9 cellular contexts compared by ENCODE assay signal in the genomic region with DNA sequence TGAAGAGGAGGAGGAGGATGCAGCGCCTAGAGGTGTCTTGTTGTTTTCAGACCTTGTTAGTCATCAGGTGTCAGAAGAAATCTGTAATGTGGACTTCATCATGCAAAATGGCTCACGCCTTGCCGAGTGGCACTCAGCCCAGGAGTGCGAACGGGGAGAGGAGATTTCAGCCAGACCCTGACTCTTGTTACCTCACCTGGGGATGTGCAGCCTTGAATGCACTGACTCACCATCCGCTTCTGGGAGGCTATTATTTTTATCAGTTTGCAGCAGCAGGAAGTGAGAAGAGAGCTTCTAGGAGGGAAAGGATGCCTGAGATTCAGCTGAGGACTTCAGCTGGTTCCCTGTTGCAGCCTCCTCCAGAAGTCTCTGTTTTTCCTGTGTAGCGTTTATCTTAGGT. TPM values are rescaled to one million over a fixed set of nuclear protein-coding genes. Genes with fewer than 3 reads are reported as not detected.
DNase-seq lines count a peak whose midpoint lies in the region; ATAC-seq and TF ChIP-seq lines count a peak whose summit lies in the region.
"Had no signal": no experiment of that assay in that cellular context is flagged by ENCODE, and none has a peak within 500 bp of the region (broad histone marks: within the 10 kb centered on the region; RNA-seq: fewer than 3 reads in every experiment).

No MANE protein-coding gene starts in this region.

- H3K27me3 ChIP-seq in hepatocyte, result no peaks in the 10 kb centered on the region

- ATAC-seq in GM21367 (IDR thresholded peaks at IDR 0.05; ENCODE audit: unreplicated experiment), result no peak

- no peaks in the 10 kb centered on the region for H3K36me3 ChIP-seq in hepatocyte (replicated peaks; ENCODE audit: insufficient read depth, low read depth)

- H3K79me2 ChIP-seq in hepatocyte, result no peaks in the 10 kb centered on the region

- H3K27ac ChIP-seq in hepatocyte, result no peak overlapping the region

- H2AFZ ChIP-seq in hepatocyte, result no peak overlapping the region

- H3K9me3 ChIP-seq in hepatocyte (ENCODE audit: low read depth), result no peaks in the 10 kb centered on the region

- no peaks in the 10 kb centered on the region for H4K20me1 ChIP-seq in hepatocyte (ENCODE audit: insufficient read depth, poor library complexity, severe bottlenecking)

- H3K4me2 ChIP-seq in hepatocyte, result no peak overlapping the region

- H3K4me3 ChIP-seq in AG09309 (ENCODE audit: control insufficient read depth, low read depth, low read length), result no peak overlapping the region
- H3K4me3 ChIP-seq in hepatocyte, result no peak overlapping the region

- H3K9me2 ChIP-seq in hepatocyte (replicated peaks; ENCODE audit: insufficient read depth), result no peaks in the 10 kb centered on the region

- DNase-seq in AG09309 (ENCODE audit: low read depth), result peak; percentile 67
- DNase-seq in HPDE6-E6E7 (ENCODE audit: extremely low spot score), result peak; percentile 68
- peak; percentile 8 to 24 for DNase-seq in activated CD4-positive, alpha-beta T cell treated with anti-CD3 and anti-CD28 coated beads, Interleukin-2, amount 50 U/mL, for 48 hours
- peak; percentile 53 for DNase-seq in hepatocyte (ENCODE audit: low spot score)
- no peak for DNase-seq in G401 (ENCODE audit: low spot score)
- no peak for DNase-seq in H4 (ENCODE audit: low spot score)
- DNase-seq in GM20000 (ENCODE audit: low spot score), result no peak
- DNase-seq: midbrain had no signal

- peaks cover 3% of the 10 kb centered on the region for H3K4me1 ChIP-seq in hepatocyte (ENCODE audit: insufficient read depth)

- in situ Hi-C loops in G401 (cut with HindIII; ENCODE audit: low sequenced_read_pairs), result no loop called here

- TF ChIP-seq CTCF in AG09309 (IDR thresholded peaks at IDR 0.05; ENCODE audit: control insufficient read depth, insufficient read depth, low read depth, low read length, missing control alignments), result no peak
- TF ChIP-seq CTCF in hepatocyte (IDR thresholded peaks at IDR 0.05; ENCODE audit: poor library complexity), result no peak
- no peak for TF ChIP-seq CTCF in GM20000 (IDR thresholded peaks at IDR 0.05; ENCODE audit: extremely low read depth, missing control alignments)

- 67% methylated on average over 7 of the region's 7 CpGs for WGBS in hepatocyte (ENCODE audit: low lambda C conversion rate, missing lambda C conversion rate)

RNA-seq across cellular contexts. Expression of a gene that starts 48.1 kb away (rescaled TPM):
- total RNA-seq in hepatocyte, result 17.8 and 23.2 TPM in 2 replicates
- 6.7 and 7.1 TPM in 2 replicates for polyA plus RNA-seq in hepatocyte
- total RNA-seq in G401 (2014; rRNA removed; shearing (Covaris generic)), result not detected in 2 replicates
- 1.6 and 1.9 TPM in 2 replicates for total RNA-seq in H4 (2014; rRNA removed; shearing (Covaris generic))

Comparison
In these comparisons a context has a peak if more than half of its experiments do, and no peak if none do; other contexts are left out.
1. DNase-seq: peak in AG09309 (single experiment), HPDE6-E6E7 (single experiment), activated CD4-positive, alpha-beta T cell treated with anti-CD3 and anti-CD28 coated beads, Interleukin-2, amount 50 U/mL, for 48 hours (2 of 2) and hepatocyte (single experiment); none in G401 (single experiment), H4 (single experiment) and GM20000 (single experiment).